ENCODE assay signal across 17 cellular contexts in the genomic region with DNA sequence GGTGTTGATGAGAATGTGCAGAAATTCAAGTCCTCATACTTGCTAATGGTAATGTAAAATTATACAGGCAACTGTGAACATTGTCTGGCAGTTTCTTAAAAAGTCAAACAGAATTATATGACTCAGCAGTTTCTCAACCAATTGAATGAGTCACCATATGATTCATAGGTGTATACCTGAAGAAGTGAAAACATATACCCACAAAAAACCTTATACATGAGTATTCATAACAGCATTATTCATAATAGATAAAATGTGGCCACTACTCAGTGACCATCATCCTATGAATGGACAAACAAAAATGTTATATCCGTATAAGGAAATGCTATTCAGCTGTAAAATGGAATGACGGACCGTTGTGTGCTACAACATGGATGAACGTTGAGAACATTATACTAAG.
DNase-seq lines count a peak whose midpoint lies in the region; ATAC-seq, FAIRE-seq and TF ChIP-seq lines count a peak whose summit lies in the region.
"Had no signal": no experiment of that assay in that cellular context is flagged by ENCODE, and none has a peak within 500 bp of the region (broad histone marks: within the 10 kb centered on the region; RNA-seq: fewer than 3 reads in every experiment).

No MANE protein-coding gene starts in this region.

- CTCF ChIA-PET in H1 (lab: Charles Lee; ENCODE audit: partially characterized antibody), result no interaction called here
- CTCF ChIA-PET in WTC11 (lab: Charles Lee), result no interaction called here
- CTCF ChIA-PET in activated naive CD4-positive, alpha-beta T cell treated with anti-CD3 and anti-CD28 coated beads, Interleukin-2, amount 10 ng/mL, durations not matched to agents 7 days and 5 days (lab: Charles Lee), result no interaction called here

- H3K4me3 ChIP-seq in GM23248, result no peak overlapping the region
- H3K4me3 ChIP-seq in H1 (ENCODE audit: extremely low read depth in 1 of 4, insufficient read depth in 2 of 4, low read depth in 3 of 4, low read length in 4 of 4), result no peak overlapping the region

- H3K18ac ChIP-seq in H1 (ENCODE audit: extremely low read depth, low read length), result no peak overlapping the region

- no peak overlapping the region for H3K27ac Mint-ChIP-seq in WTC11
- H3K27ac Mint-ChIP-seq in activated naive CD4-positive, alpha-beta T cell treated with anti-CD3 and anti-CD28 coated beads, Interleukin-2, amount 10 ng/mL, durations not matched to agents 7 days and 5 days, result no peak overlapping the region
- H3K27ac Mint-ChIP-seq: activated naive CD4-positive, alpha-beta T cell treated with anti-CD3 and anti-CD28 coated beads, Interleukin-2, amount 50 U/mL, for 24 hours; CD4-positive, CD25-positive, alpha-beta regulatory T cell had no signal

- H2BK20ac ChIP-seq in H1 (ENCODE audit: low read length), result no peak overlapping the region

- no peak for TF ChIP-seq RAD21 in H1 (IDR thresholded peaks at IDR 0.05 in 1 of 2, conservative IDR thresholded peaks at IDR 0.05 in 1 of 2; ENCODE audit: low read depth in 2 of 2, low read length in 2 of 2)

- DNase-seq in GM23248, result peak; percentile 33
- peak; percentile 86 for DNase-seq in RKO (ENCODE audit: low spot score)
- no peak for DNase-seq in H1 (ENCODE audit: low read depth in 1 of 2, low spot score in 2 of 2)
- peak; percentile 78 for DNase-seq in renal cortical epithelial cell (ENCODE audit: low read depth)
- DNase-seq in WTC11 (ENCODE audit: low spot score), result no peak
- DNase-seq in NCI-H345 treated with DMSO at 0.1 percent for 48 hours (lab: John Stamatoyannopoulos, UW; ENCODE audit: unreplicated experiment), result no peak
- DNase-seq in left lobe of liver (ENCODE audit: low spot score), result no peak
- no peak for DNase-seq in activated naive CD4-positive, alpha-beta T cell treated with anti-CD3 and anti-CD28 coated beads, Interleukin-2, amount 10 ng/mL, durations not matched to agents 7 days and 5 days
- DNase-seq: CD4-positive, CD25-positive, alpha-beta regulatory T cell; erythroblast; hippocampal formation; MM.1S; NCI-H2029; NCI-H524 treated with DMSO at 0.1 percent for 48 hours had no signal

- no peaks in the 10 kb centered on the region for H3K27me3 Mint-ChIP-seq in WTC11 (ENCODE audit: low read depth)
- no peaks in the 10 kb centered on the region for H3K27me3 Mint-ChIP-seq in activated naive CD4-positive, alpha-beta T cell treated with anti-CD3 and anti-CD28 coated beads, Interleukin-2, amount 10 ng/mL, durations not matched to agents 7 days and 5 days
- H3K27me3 Mint-ChIP-seq: activated naive CD4-positive, alpha-beta T cell treated with anti-CD3 and anti-CD28 coated beads, Interleukin-2, amount 50 U/mL, for 24 hours; CD4-positive, CD25-positive, alpha-beta regulatory T cell had no signal

- H3K4me1 ChIP-seq in GM23248 (ENCODE audit: insufficient read depth) (no peaks in the 10 kb centered on the region), H1 (replicated peaks in 1 of 4; ENCODE audit: control insufficient read depth in 3 of 4, insufficient read depth in 4 of 4, low read length in 3 of 4) (peaks cover 0 to 3% (median 0%) of the 10 kb centered on the region in 4 experiments; a peak in 2 of 7 replicates)
- H3K4me1 ChIP-seq: parathyroid adenoma had no signal

- H4K5ac ChIP-seq in H1 (ENCODE audit: insufficient read length, low read depth, low read length), result no peak overlapping the region

- no peak overlapping the region for H2BK12ac ChIP-seq in H1 (ENCODE audit: low read depth, low read length)

- H3K4me3 Mint-ChIP-seq in WTC11, result no peak overlapping the region
- H3K4me3 Mint-ChIP-seq in activated naive CD4-positive, alpha-beta T cell treated with anti-CD3 and anti-CD28 coated beads, Interleukin-2, amount 10 ng/mL, durations not matched to agents 7 days and 5 days, result no peak overlapping the region
- H3K4me3 Mint-ChIP-seq: activated naive CD4-positive, alpha-beta T cell treated with anti-CD3 and anti-CD28 coated beads, Interleukin-2, amount 50 U/mL, for 24 hours; CD4-positive, CD25-positive, alpha-beta regulatory T cell had no signal

- H3K9me3 ChIP-seq in GM23248 (ENCODE audit: low read depth) (no peaks in the 10 kb centered on the region), H1 (ENCODE audit: insufficient read depth in 2 of 2, low read depth in 1 of 2, low read length in 1 of 2) (no peaks in the 10 kb centered on the region)

- H3K9ac ChIP-seq in GM23248 (no peak overlapping the region), H1 (replicated peaks in 1 of 4; ENCODE audit: extremely low read depth in 1 of 4, low read depth in 3 of 4, low read length in 3 of 4) (no peak overlapping the region)
- H3K9ac ChIP-seq: parathyroid adenoma had no signal

- H2BK120ac ChIP-seq in H1 (replicated peaks; ENCODE audit: low read depth, low read length), result no peak overlapping the region

- TF ChIP-seq CTCF in H1 (IDR thresholded peaks at IDR 0.05; ENCODE audit: control extremely low read depth in 1 of 3, insufficient read depth in 1 of 3, low read depth in 1 of 3, low read length in 3 of 3), result no peak
- no peak for TF ChIP-seq CTCF in WTC11 (IDR thresholded peaks at IDR 0.05)

- no peak overlapping the region for H4K8ac ChIP-seq in H1 (ENCODE audit: extremely low read depth, insufficient read depth, low read length)

- H2AK5ac ChIP-seq in H1 (ENCODE audit: low read depth, low read length), result no peak overlapping the region

- POLR2A ChIA-PET in H1 (lab: Charles Lee; ENCODE audit: partially characterized antibody) (no interaction called here), WTC11 (lab: Charles Lee) (no interaction called here)

- no peaks in the 10 kb centered on the region for H3K36me3 Mint-ChIP-seq in WTC11
- H3K36me3 Mint-ChIP-seq in activated naive CD4-positive, alpha-beta T cell treated with anti-CD3 and anti-CD28 coated beads, Interleukin-2, amount 10 ng/mL, durations not matched to agents 7 days and 5 days, result no peaks in the 10 kb centered on the region
- H3K36me3 Mint-ChIP-seq: activated naive CD4-positive, alpha-beta T cell treated with anti-CD3 and anti-CD28 coated beads, Interleukin-2, amount 50 U/mL, for 24 hours; CD4-positive, CD25-positive, alpha-beta regulatory T cell had no signal

- H2AFZ ChIP-seq in GM23248 (no peak overlapping the region), H1 (ENCODE audit: low read length) (no peak overlapping the region)
- H2AFZ ChIP-seq: parathyroid adenoma had no signal

- H3K4me1 Mint-ChIP-seq in WTC11, result peaks cover 9% of the 10 kb centered on the region
- H3K4me1 Mint-ChIP-seq in activated naive CD4-positive, alpha-beta T cell treated with anti-CD3 and anti-CD28 coated beads, Interleukin-2, amount 10 ng/mL, durations not matched to agents 7 days and 5 days, result no peaks in the 10 kb centered on the region
- H3K4me1 Mint-ChIP-seq: activated naive CD4-positive, alpha-beta T cell treated with anti-CD3 and anti-CD28 coated beads, Interleukin-2, amount 50 U/mL, for 24 hours; CD4-positive, CD25-positive, alpha-beta regulatory T cell had no signal

- H3K56ac ChIP-seq in H1 (replicated peaks; ENCODE audit: insufficient read length, low read depth, low read length), result no peak overlapping the region

- no peak for ATAC-seq in WTC11
- no peak for ATAC-seq in left lobe of liver

- H3K79me2 ChIP-seq in GM23248 (ENCODE audit: insufficient read depth) (no peaks in the 10 kb centered on the region), H1 (ENCODE audit: control insufficient read depth in 1 of 2, insufficient read depth in 2 of 2, low read length in 2 of 2) (no peaks in the 10 kb centered on the region)
- H3K79me2 ChIP-seq: parathyroid adenoma had no signal

- TF ChIP-seq EP300 in H1 (IDR thresholded peaks at IDR 0.05; ENCODE audit: borderline replicate concordance in 1 of 2, low read depth in 2 of 2, low read length in 2 of 2), result no peak

- no peaks in the 10 kb centered on the region for H3F3A ChIP-seq in GM23248 (ENCODE audit: insufficient read depth)

- no peak overlapping the region for H2BK15ac ChIP-seq in H1 (ENCODE audit: low read length)

- 61 to 65% methylated on average over 4 of the region's 4 CpGs for WGBS in GM23248 (ENCODE audit: low coverage in 1 of 2, low lambda C conversion rate in 2 of 2, missing lambda C conversion rate in 2 of 2), 2 experiments
- 86% methylated on average over 4 of the region's 4 CpGs; no CpG with 5 or more reads in 1 of the 2 experiments for WGBS in H1 (ENCODE audit: extremely low coverage in 1 of 2, insufficient coverage in 1 of 2, insufficient read length in 1 of 2, insufficient replicate concordance in 2 of 2, low coverage in 1 of 2, low lambda C conversion rate in 2 of 2, missing lambda C conversion rate in 1 of 2), 2 experiments

- H3K27ac ChIP-seq in GM23248 (no peak overlapping the region), H1 (ENCODE audit: low read depth, low read length) (no peak overlapping the region)
- H3K27ac ChIP-seq: parathyroid adenoma had no signal

- no peak overlapping the region for H3K23ac ChIP-seq in H1 (ENCODE audit: insufficient read length)

- no peak overlapping the region for H3K4ac ChIP-seq in H1 (replicated peaks; ENCODE audit: insufficient read length, low read depth, low read length)

- H2BK5ac ChIP-seq in H1 (ENCODE audit: low read depth, low read length), result no peak overlapping the region

- H4K91ac ChIP-seq in H1 (replicated peaks; ENCODE audit: insufficient read length, low read length), result no peak overlapping the region

- H3K27me3 ChIP-seq in GM23248 (replicated peaks; ENCODE audit: insufficient read depth), result no peaks in the 10 kb centered on the region
- no peaks in the 10 kb centered on the region for H3K27me3 ChIP-seq in H1 (replicated peaks in 1 of 4; ENCODE audit: control insufficient read depth in 3 of 4, extremely low read depth in 1 of 4, insufficient read depth in 3 of 4, low read length in 3 of 4)

- H3K4me2 ChIP-seq in GM23248 (ENCODE audit: unreplicated experiment) (no peak overlapping the region), H1 (ENCODE audit: insufficient read depth in 1 of 2, low read depth in 2 of 2, low read length in 2 of 2) (no peak overlapping the region)

- no peaks in the 10 kb centered on the region for H4K20me1 ChIP-seq in GM23248 (ENCODE audit: insufficient read depth)
- no peaks in the 10 kb centered on the region for H4K20me1 ChIP-seq in H1 (replicated peaks in 1 of 2; ENCODE audit: control insufficient read depth in 1 of 2, insufficient read depth in 2 of 2, low read length in 2 of 2)

- no peaks in the 10 kb centered on the region for H3K79me1 ChIP-seq in H1 (ENCODE audit: low read depth, low read length)

- in situ Hi-C loops in GM23248 (cut with MboI), result no loop called here

- no peaks in the 10 kb centered on the region for H3K9me2 ChIP-seq in GM23248 (ENCODE audit: insufficient read depth)

- H3K36me3 ChIP-seq in GM23248 (ENCODE audit: low read depth) (no peaks in the 10 kb centered on the region), H1 (ENCODE audit: control insufficient read depth in 2 of 4, insufficient read depth in 4 of 4, low read length in 3 of 4) (no peaks in the 10 kb centered on the region)

- no peak for FAIRE-seq in H1 (lab: Jason Lieb, UNC)
- FAIRE-seq: GM12892 had no signal

- no peaks in the 10 kb centered on the region for H3K23me2 ChIP-seq in H1 (ENCODE audit: low read depth, low read length)

- TF ChIP-seq POLR2A in H1 (IDR thresholded peaks at IDR 0.05; ENCODE audit: control extremely low read depth in 1 of 2, low read depth in 2 of 2, low read length in 2 of 2), result no peak

- H3K14ac ChIP-seq in H1 (ENCODE audit: insufficient read length), result no peak overlapping the region

- H3K9me3 Mint-ChIP-seq in WTC11, result no peaks in the 10 kb centered on the region
- H3K9me3 Mint-ChIP-seq in activated naive CD4-positive, alpha-beta T cell treated with anti-CD3 and anti-CD28 coated beads, Interleukin-2, amount 10 ng/mL, durations not matched to agents 7 days and 5 days, result peaks cover 9% of the 10 kb centered on the region
- H3K9me3 Mint-ChIP-seq: activated naive CD4-positive, alpha-beta T cell treated with anti-CD3 and anti-CD28 coated beads, Interleukin-2, amount 50 U/mL, for 24 hours had no signal

Comparison
In these comparisons a context has a peak if more than half of its experiments do, and no peak if none do; other contexts are left out.
1. DNase-seq: peak in GM23248 (single experiment), RKO (single experiment) and renal cortical epithelial cell (single experiment); none in H1 (0 of 2), WTC11 (single experiment), NCI-H345 treated with DMSO at 0.1 percent for 48 hours (single experiment), left lobe of liver (single experiment) and activated naive CD4-positive, alpha-beta T cell treated with anti-CD3 and anti-CD28 coated beads, Interleukin-2, amount 10 ng/mL, durations not matched to agents 7 days and 5 days (single experiment).